10 cellular contexts compared by ENCODE assay signal in genomic region chr2:20677301-20678176, GRCh38. TPM values are rescaled to one million over a fixed set of nuclear protein-coding genes. Genes with fewer than 3 reads are reported as not detected.
DNase-seq lines count a peak whose midpoint lies in the region; ATAC-seq and TF ChIP-seq lines count a peak whose summit lies in the region.
"Had no signal": no experiment of that assay in that cellular context is flagged by ENCODE, and none has a peak within 500 bp of the region (broad histone marks: within the 10 kb centered on the region; RNA-seq: fewer than 3 reads in every experiment).

No MANE protein-coding gene starts in this region.

- POLR2A ChIA-PET in RWPE1 (lab: Yijun Ruan, JAX; ENCODE audit: low non-redundant PET): no interaction called here
- POLR2A ChIA-PET in activated CD4-positive, alpha-beta T cell treated with anti-CD3 and anti-CD28 coated beads, Interleukin-2, amount 10 ng/mL, durations not matched to agents 7 days and 5 days (lab: Charles Lee): no interaction called here

- H3K4me1 ChIP-seq in tibial artery: peaks cover 0 to 68% (median 27%) of the 10 kb centered on the region in 4 donors

- H3K36me3 Mint-ChIP-seq in activated CD4-positive, alpha-beta T cell treated with anti-CD3 and anti-CD28 coated beads, Interleukin-2, amount 10 ng/mL, durations not matched to agents 7 days and 5 days (ENCODE audit: low read depth): peaks cover 6% of the 10 kb centered on the region

- H3K27me3 ChIP-seq in tibial artery: no peaks in the 10 kb centered on the region

- no peak overlapping the region for H3K4me3 ChIP-seq in tibial artery

- TF ChIP-seq CTCF in RWPE1 (conservative IDR thresholded peaks at IDR 0.05; ENCODE audit: low read depth) (0 out of 2 replicates have a peak, but pooled peaks have one; percentile 12), tibial artery (IDR thresholded peaks at IDR 0.05) (no peak)

- CTCF ChIA-PET in RWPE1 (lab: Yijun Ruan, JAX): interaction anchor here (0.6 to 1.4 kb wide), 9 partner anchors 10 to 799 kb away, joined by 3 to 6 read pairs (median 3); no protein-coding TSS in a partner anchor
- CTCF ChIA-PET in activated CD4-positive, alpha-beta T cell treated with anti-CD3 and anti-CD28 coated beads, Interleukin-2, amount 10 ng/mL, durations not matched to agents 7 days and 5 days (lab: Charles Lee): interaction anchor here (0.9 to 2.5 kb wide), 8 partner anchors 10 to 216 kb away, joined by 3 to 9 read pairs (median 4); partner anchors contain the start of genes GDF7 and HS1BP3

- H3K27ac ChIP-seq in RWPE1 (no peak overlapping the region), tibial artery (peak overlapping the region; percentile 82 to 84)
- H3K27ac ChIP-seq: HL-60 had no signal

- peak; percentile 38 for ATAC-seq in HG02852 (IDR thresholded peaks at IDR 0.05; ENCODE audit: unreplicated experiment)

- H3K9me3 Mint-ChIP-seq in activated CD4-positive, alpha-beta T cell treated with anti-CD3 and anti-CD28 coated beads, Interleukin-2, amount 10 ng/mL, durations not matched to agents 7 days and 5 days: no peaks in the 10 kb centered on the region

- H3K36me3 ChIP-seq in tibial artery: peaks cover 0 to 22% (median 0%) of the 10 kb centered on the region in 3 donors

- intact Hi-C loops in tibial artery (cut with DNase I; ENCODE audit: low total_unique reads): loop anchor here (2.0 kb wide), 1 partner anchor 15 kb away; no protein-coding TSS in a partner anchor

- H3K4me1 Mint-ChIP-seq in activated CD4-positive, alpha-beta T cell treated with anti-CD3 and anti-CD28 coated beads, Interleukin-2, amount 10 ng/mL, durations not matched to agents 7 days and 5 days: peaks cover 6% of the 10 kb centered on the region

- no peak overlapping the region for H3K27ac Mint-ChIP-seq in activated CD4-positive, alpha-beta T cell treated with anti-CD3 and anti-CD28 coated beads, Interleukin-2, amount 10 ng/mL, durations not matched to agents 7 days and 5 days
- H3K27ac Mint-ChIP-seq: activated naive CD8-positive, alpha-beta T cell had no signal

- no peaks in the 10 kb centered on the region for H3K9me3 ChIP-seq in tibial artery

- H3K4me3 Mint-ChIP-seq in activated CD4-positive, alpha-beta T cell treated with anti-CD3 and anti-CD28 coated beads, Interleukin-2, amount 10 ng/mL, durations not matched to agents 7 days and 5 days: no peak overlapping the region
- H3K4me3 Mint-ChIP-seq: activated naive CD8-positive, alpha-beta T cell had no signal

- peaks cover 16% of the 10 kb centered on the region for H3K27me3 Mint-ChIP-seq in activated CD4-positive, alpha-beta T cell treated with anti-CD3 and anti-CD28 coated beads, Interleukin-2, amount 10 ng/mL, durations not matched to agents 7 days and 5 days
- H3K27me3 Mint-ChIP-seq: activated naive CD8-positive, alpha-beta T cell had no signal

- DNase-seq in DMS53 (lab: John Stamatoyannopoulos, UW) (peak; percentile 7), DMS53 treated with DMSO at 0.1 percent for 48 hours (lab: John Stamatoyannopoulos, UW; ENCODE audit: unreplicated experiment) (no peak), RWPE1 (ENCODE audit: low spot score) (no peak), tibial artery (no peak), NCI-H345 treated with DMSO at 0.1 percent for 48 hours (lab: John Stamatoyannopoulos, UW; ENCODE audit: unreplicated experiment) (no peak), GM19238 (ENCODE audit: insufficient read length, low spot score) (no peak)
- DNase-seq in activated CD4-positive, alpha-beta T cell treated with anti-CD3 and anti-CD28 coated beads, Interleukin-2, amount 10 ng/mL, durations not matched to agents 7 days and 5 days: no peak

RNA-seq across cellular contexts. Expression of gene GDF7, which starts 10.6 kb away (rescaled TPM):
- total RNA-seq in activated CD4-positive, alpha-beta T cell treated with anti-CD3 and anti-CD28 coated beads, Interleukin-2, amount 10 ng/mL, durations not matched to agents 7 days and 5 days: not detected

RNA-seq across cellular contexts. Expression of gene HS1BP3, which starts 26.6 kb away (rescaled TPM):
- 10 to 100 TPM; 14.1 to 14.4 TPM for total RNA-seq in activated CD4-positive, alpha-beta T cell treated with anti-CD3 and anti-CD28 coated beads, Interleukin-2, amount 10 ng/mL, durations not matched to agents 7 days and 5 days
